ENCODE assay signal across 1 cellular context in genomic region chr2:234405472-234405871, GRCh38.
TF ChIP-seq lines count a peak whose summit lies in the region.

No MANE protein-coding gene starts in this region.

TF ChIP-seq in HepG2, 621 proteins besides CTCF, POLR2A, EP300 and RAD21 (continued from another document):
- TF ChIP-seq ZNF33A (CRISPR knock-in tag; IDR thresholded peaks at IDR 0.05; ENCODE audit: borderline replicate concordance) = no peak
- TF ChIP-seq GLMP (CRISPR knock-in tag; IDR thresholded peaks at IDR 0.05; ENCODE audit: borderline replicate concordance) = no peak
- no peak for TF ChIP-seq SMARCE1 (IDR thresholded peaks at IDR 0.05; ENCODE audit: borderline replicate concordance)
- no peak for TF ChIP-seq CREM (IDR thresholded peaks at IDR 0.05)
- no peak for TF ChIP-seq CREM (CRISPR knock-in tag; IDR thresholded peaks at IDR 0.05)
- TF ChIP-seq TFE3 (CRISPR knock-in tag; IDR thresholded peaks at IDR 0.05) = no peak
